In the genomic region with DNA sequence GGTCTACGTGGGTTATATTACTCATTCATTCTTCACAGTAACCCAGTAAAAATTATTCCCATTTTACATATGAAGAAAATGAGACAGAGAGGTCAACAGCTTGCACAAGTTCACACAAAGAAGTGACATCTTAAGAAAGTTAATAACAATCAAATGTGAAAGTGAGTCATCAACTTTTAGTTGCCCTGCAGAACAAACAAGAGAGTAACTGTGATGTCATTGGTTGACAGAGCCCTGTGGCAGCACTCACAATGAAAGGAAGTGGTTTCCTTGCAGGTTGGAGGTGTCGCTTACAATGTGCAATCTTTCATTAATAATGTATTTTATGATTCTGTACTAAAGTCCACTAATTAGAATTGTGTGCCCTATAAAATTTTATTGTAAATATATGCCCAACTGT, we compare ENCODE assay signal across 11 cellular contexts.
DNase-seq lines count a peak whose midpoint lies in the region; ATAC-seq and TF ChIP-seq lines count a peak whose summit lies in the region.
"Had no signal": no experiment of that assay in that cellular context is flagged by ENCODE, and none has a peak within 500 bp of the region (broad histone marks: within the 10 kb centered on the region; RNA-seq: fewer than 3 reads in every experiment).

No MANE protein-coding gene starts in this region.

- no peaks in the 10 kb centered on the region for H3K36me3 ChIP-seq in KOPT-K1 (ENCODE audit: insufficient read depth, low read length)
- H3K36me3 ChIP-seq in transverse colon, result no peaks in the 10 kb centered on the region

- intact Hi-C loops in transverse colon (cut with DNase I; ENCODE audit: low total_unique reads), result no loop called here

- TF ChIP-seq EP300 in transverse colon (IDR thresholded peaks at IDR 0.05; ENCODE audit: low read depth), result no peak

- H3K9me3 ChIP-seq in KOPT-K1 (ENCODE audit: insufficient read depth, low read length, poor library complexity, severe bottlenecking) (peaks cover 1% of the 10 kb centered on the region), transverse colon (no peaks in the 10 kb centered on the region)
- H3K9me3 ChIP-seq: A549 had no signal

- DNase-seq in activated CD4-positive, CD25-positive, alpha-beta regulatory T cell treated with anti-CD3 and anti-CD28 coated beads, Interleukin-2, amount 50 U/mL, for 72 hours, result no peak
- DNase-seq in epithelial cell of esophagus (ENCODE audit: low read depth) (peak; percentile 41), transverse colon (no peak), islet precursor cell (no peak)
- DNase-seq: heart right ventricle, NCI-H2171 treated with DMSO at 0.1 percent for 48 hours had no signal

- 42 to 53% methylated on average over 2 of the region's 2 CpGs for WGBS in transverse colon (ENCODE audit: low coverage in 1 of 2), 2 donors

- TF ChIP-seq CTCF in epithelial cell of esophagus (IDR thresholded peaks at IDR 0.05; ENCODE audit: insufficient read depth, low read depth, low read length, missing control alignments) (no peak), transverse colon (IDR thresholded peaks at IDR 0.05) (no peak)

- no peak for TF ChIP-seq POLR2A in transverse colon (IDR thresholded peaks at IDR 0.05)

- in situ Hi-C loops in transverse colon (cut with MboI; ENCODE audit: low pct_ligation_motif_present in 1 of 4, low pct_unique_long_range_greater_than_20kb in 1 of 4, low sequenced_read_pairs in 3 of 4), result no loop called here

- peak; percentile 51 to 67 for ATAC-seq in activated CD4-positive, CD25-positive, alpha-beta regulatory T cell treated with anti-CD3 and anti-CD28 coated beads, Interleukin-2, amount 50 U/mL, for 24 hours
- ATAC-seq in GM19452 (IDR thresholded peaks at IDR 0.05; ENCODE audit: unreplicated experiment) (peak; percentile 80), HG02884 (IDR thresholded peaks at IDR 0.05; ENCODE audit: unreplicated experiment) (no peak)
- ATAC-seq: A549 had no signal

- H3K27me3 ChIP-seq in transverse colon, result no peaks in the 10 kb centered on the region
- H3K27me3 ChIP-seq: heart right ventricle had no signal

- H3K27ac ChIP-seq in KOPT-K1 (ENCODE audit: low read depth, low read length, poor library complexity, severe bottlenecking) (peak overlapping the region; percentile 12), transverse colon (no peak overlapping the region)
- H3K27ac ChIP-seq: A549 had no signal

- no peaks in the 10 kb centered on the region for H3K4me1 ChIP-seq in transverse colon
- H3K4me1 ChIP-seq: A549 had no signal

- no peak overlapping the region for H3K4me3 ChIP-seq in epithelial cell of esophagus (ENCODE audit: low read length)
- H3K4me3 ChIP-seq in transverse colon, result no peak overlapping the region
- H3K4me3 ChIP-seq: A549, heart right ventricle had no signal
